10 cellular contexts compared by ENCODE assay signal in the genomic region with DNA sequence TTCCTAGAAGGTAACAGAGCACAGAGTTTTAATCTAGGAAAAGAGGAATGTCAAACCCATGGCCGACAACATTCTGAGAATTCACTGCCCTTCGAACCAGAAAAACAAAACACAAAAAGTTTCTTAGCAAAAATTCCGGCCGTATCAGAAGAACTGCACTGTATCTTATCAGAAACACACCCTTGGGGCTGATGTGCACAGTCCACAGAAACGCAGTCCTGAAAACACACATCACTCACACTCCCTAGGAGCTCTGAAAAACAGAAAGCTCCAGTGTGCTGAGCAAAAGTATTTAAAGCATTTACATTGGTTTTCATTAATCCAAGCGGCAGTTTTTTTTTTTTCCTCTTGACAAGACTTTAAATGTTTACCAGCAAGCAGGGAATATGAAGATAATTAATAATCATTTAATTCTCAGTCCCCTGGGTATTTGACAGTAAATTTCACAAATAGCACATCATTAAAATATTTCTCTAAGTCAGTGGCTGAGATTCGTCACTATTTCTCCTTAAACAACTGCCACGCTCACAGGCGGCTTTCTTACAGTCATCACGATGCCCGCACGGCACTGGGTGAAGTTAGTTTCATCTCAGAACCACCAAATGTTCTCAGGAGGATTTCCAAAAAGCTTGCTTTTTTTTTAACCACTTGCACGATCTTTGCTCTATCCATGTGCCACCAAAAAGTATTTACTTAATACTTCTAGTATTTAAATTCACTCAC. TPM values are rescaled to one million over a fixed set of nuclear protein-coding genes. Genes with fewer than 3 reads are reported as not detected.
DNase-seq lines count a peak whose midpoint lies in the region; ATAC-seq and TF ChIP-seq lines count a peak whose summit lies in the region.
"Had no signal": no experiment of that assay in that cellular context is flagged by ENCODE, and none has a peak within 500 bp of the region (broad histone marks: within the 10 kb centered on the region; RNA-seq: fewer than 3 reads in every experiment).

No MANE protein-coding gene starts in this region.

- peak overlapping the region; percentile 75 for H3K4me3 Mint-ChIP-seq in activated CD4-positive, alpha-beta T cell treated with anti-CD3 and anti-CD28 coated beads for 36 hours
- peak overlapping the region; percentile 74 for H3K4me3 Mint-ChIP-seq in activated CD8-positive, alpha-beta T cell treated with anti-CD3 and anti-CD28 coated beads for 36 hours

- ATAC-seq in activated CD4-positive, alpha-beta T cell treated with anti-CD3 and anti-CD28 coated beads for 36 hours, result no peak
- ATAC-seq in activated CD8-positive, alpha-beta T cell treated with anti-CD3 and anti-CD28 coated beads for 36 hours, result no peak
- ATAC-seq in stimulated activated naive CD8-positive, alpha-beta T cell treated with anti-CD3 and anti-CD28 coated beads, Interleukin-15, Interleukin-2, amounts not matched to agents 100 U/mL and 50 U/mL, for 24 hours, result no peak
- no peak for ATAC-seq in GM18519 (IDR thresholded peaks at IDR 0.05; ENCODE audit: low FRiP score, unreplicated experiment)
- ATAC-seq: A549 had no signal

- no peaks in the 10 kb centered on the region for H3K27me3 Mint-ChIP-seq in activated CD4-positive, alpha-beta T cell treated with anti-CD3 and anti-CD28 coated beads for 36 hours
- H3K27me3 Mint-ChIP-seq in activated CD8-positive, alpha-beta T cell treated with anti-CD3 and anti-CD28 coated beads for 36 hours, result no peaks in the 10 kb centered on the region

- intact Hi-C loops in activated CD4-positive, alpha-beta T cell treated with anti-CD3 and anti-CD28 coated beads for 36 hours (cut with DNase I, micrococcal nuclease), result loop anchor here (1.0 to 5.0 kb wide), 4 partner anchors 43 to 466 kb away; no protein-coding TSS in a partner anchor
- intact Hi-C loops in activated CD8-positive, alpha-beta T cell treated with anti-CD3 and anti-CD28 coated beads for 36 hours (cut with micrococcal nuclease), result loop anchor here (2.0 kb wide), 1 partner anchor 32 kb away; no protein-coding TSS in a partner anchor

- no peak for TF ChIP-seq CTCF in activated CD8-positive, alpha-beta T cell treated with anti-CD3 and anti-CD28 coated beads for 36 hours (IDR thresholded peaks at IDR 0.05)

- H3K36me3 Mint-ChIP-seq in activated CD4-positive, alpha-beta T cell treated with anti-CD3 and anti-CD28 coated beads for 36 hours (ENCODE audit: low read depth), result peaks cover 45% of the 10 kb centered on the region
- peaks cover 50% of the 10 kb centered on the region for H3K36me3 Mint-ChIP-seq in activated CD8-positive, alpha-beta T cell treated with anti-CD3 and anti-CD28 coated beads for 36 hours (ENCODE audit: low read depth)

- CTCF ChIA-PET in activated CD4-positive, alpha-beta T cell treated with anti-CD3 and anti-CD28 coated beads for 36 hours (lab: Charles Lee), result interaction anchor here (0.6 to 2.4 kb wide), 7 partner anchors 12 to 95 kb away, joined by 3 to 7 read pairs (median 3); no protein-coding TSS in a partner anchor
- CTCF ChIA-PET in activated CD8-positive, alpha-beta T cell treated with anti-CD3 and anti-CD28 coated beads for 36 hours (lab: Charles Lee), result interaction anchor here (0.8 to 3.4 kb wide), 6 partner anchors 13 to 735 kb away, joined by 3 to 23 read pairs (median 4); a partner anchor contains a TSS

- H3K9me3 Mint-ChIP-seq in activated CD4-positive, alpha-beta T cell treated with anti-CD3 and anti-CD28 coated beads for 36 hours (ENCODE audit: low read depth), result no peaks in the 10 kb centered on the region
- H3K9me3 Mint-ChIP-seq in activated CD8-positive, alpha-beta T cell treated with anti-CD3 and anti-CD28 coated beads for 36 hours, result no peaks in the 10 kb centered on the region

- peak; percentile 83 for DNase-seq in activated CD4-positive, alpha-beta T cell treated with anti-CD3 and anti-CD28 coated beads for 36 hours
- DNase-seq in activated CD4-positive, alpha-beta T cell treated with anti-CD3 and anti-CD28 coated beads for 1 hour, result no peak
- DNase-seq in activated CD8-positive, alpha-beta T cell treated with anti-CD3 and anti-CD28 coated beads for 36 hours, result peak; percentile 77
- DNase-seq in foreskin melanocyte, result peak; percentile 70
- DNase-seq in stimulated activated naive CD8-positive, alpha-beta T cell treated with anti-CD3 and anti-CD28 coated beads, Interleukin-15, Interleukin-2, amounts not matched to agents 100 U/mL and 50 U/mL, for 24 hours, result peak; percentile 61
- no peak for DNase-seq in NCI-H524 treated with DMSO at 0.1 percent for 48 hours (lab: John Stamatoyannopoulos, UW)
- DNase-seq in NCI-H748 treated with DMSO at 0.1 percent for 48 hours (lab: John Stamatoyannopoulos, UW), result no peak
- DNase-seq: nucleus accumbens had no signal

- peaks cover 98% of the 10 kb centered on the region for H3K4me1 Mint-ChIP-seq in activated CD4-positive, alpha-beta T cell treated with anti-CD3 and anti-CD28 coated beads for 36 hours
- H3K4me1 Mint-ChIP-seq in activated CD8-positive, alpha-beta T cell treated with anti-CD3 and anti-CD28 coated beads for 36 hours (ENCODE audit: low read depth), result peaks cover 90% of the 10 kb centered on the region

- peak overlapping the region; percentile 99 for H3K27ac Mint-ChIP-seq in activated CD4-positive, alpha-beta T cell treated with anti-CD3 and anti-CD28 coated beads for 36 hours
- H3K27ac Mint-ChIP-seq in activated CD8-positive, alpha-beta T cell treated with anti-CD3 and anti-CD28 coated beads for 36 hours, result peak overlapping the region; percentile 99

- POLR2A ChIA-PET in activated CD4-positive, alpha-beta T cell treated with anti-CD3 and anti-CD28 coated beads for 36 hours (lab: Charles Lee), result interaction anchor here (0.6 to 5.1 kb wide), 12 partner anchors 13 to 1552 kb away, joined by 3 to 59 read pairs (median 5); a partner anchor contains a TSS
- POLR2A ChIA-PET in activated CD8-positive, alpha-beta T cell treated with anti-CD3 and anti-CD28 coated beads for 36 hours (lab: Charles Lee), result interaction anchor here (0.7 to 11.5 kb wide), 11 partner anchors 9 to 98 kb away, joined by 3 to 142 read pairs (median 5); a partner anchor contains a TSS

RNA-seq across cellular contexts. Expression of a gene that starts 13.3 kb away (rescaled TPM):
- total RNA-seq in activated CD4-positive, alpha-beta T cell treated with anti-CD3 and anti-CD28 coated beads for 36 hours, result 10 to 100 TPM; 38.5 to 49.8 TPM
- 10 to 100 TPM; 38.3 to 40.9 TPM for total RNA-seq in activated CD8-positive, alpha-beta T cell treated with anti-CD3 and anti-CD28 coated beads for 36 hours

Comparison
In these comparisons a context has a peak if more than half of its experiments do, and no peak if none do; other contexts are left out.
1. DNase-seq: peak in activated CD4-positive, alpha-beta T cell treated with anti-CD3 and anti-CD28 coated beads for 36 hours (single experiment), activated CD8-positive, alpha-beta T cell treated with anti-CD3 and anti-CD28 coated beads for 36 hours (single experiment), foreskin melanocyte (single experiment) and stimulated activated naive CD8-positive, alpha-beta T cell treated with anti-CD3 and anti-CD28 coated beads, Interleukin-15, Interleukin-2, amounts not matched to agents 100 U/mL and 50 U/mL, for 24 hours (single experiment); none in activated CD4-positive, alpha-beta T cell treated with anti-CD3 and anti-CD28 coated beads for 1 hour (single experiment), NCI-H524 treated with DMSO at 0.1 percent for 48 hours (single experiment) and NCI-H748 treated with DMSO at 0.1 percent for 48 hours (single experiment).